23 cellular contexts compared by ENCODE assay signal in the genomic region with DNA sequence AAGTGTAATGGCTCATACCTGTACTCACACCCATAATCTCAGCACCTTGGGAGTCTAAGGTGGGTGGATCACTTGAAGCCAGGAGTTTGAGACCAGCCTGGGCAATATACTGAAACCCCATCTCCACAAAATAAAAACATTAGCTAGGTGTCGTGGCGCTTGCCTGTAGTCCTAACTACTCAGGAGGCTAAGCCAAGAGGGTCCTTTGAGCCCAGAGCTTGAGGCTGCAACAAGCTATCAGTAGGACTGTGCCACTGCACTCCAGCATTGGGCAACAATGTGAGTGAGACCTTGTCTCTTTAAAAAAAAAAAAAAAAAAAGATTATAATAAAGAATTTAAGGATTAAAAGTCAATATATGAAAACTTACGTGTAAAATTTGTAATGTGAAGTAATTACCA.
"Had no signal": no experiment of that assay in that cellular context is flagged by ENCODE, and none has a peak within 500 bp of the region (broad histone marks: within the 10 kb centered on the region; RNA-seq: fewer than 3 reads in every experiment).

No MANE protein-coding gene starts in this region.

- H3K27ac Mint-ChIP-seq: immature natural killer cell; memory B cell; natural killer cell; stimulated activated memory B cell treated with anti-CD40 and anti-IgM and Interleukin-4, amounts not matched to agents 10 μg/mL and 1 μg/mL and 100 μg/mL, for 72 hours had no signal

- FAIRE-seq: keratinocyte, urothelium cell line had no signal

- H3K4me3 Mint-ChIP-seq: immature natural killer cell; memory B cell; natural killer cell; stimulated activated memory B cell treated with anti-CD40 and anti-IgM and Interleukin-4, amounts not matched to agents 10 μg/mL and 1 μg/mL and 100 μg/mL, for 72 hours had no signal

- H3K36me3 ChIP-seq: ovary had no signal

- DNase-seq: dorsolateral prefrontal cortex; effector CD4-positive, alpha-beta T cell; hypothalamus; immature natural killer cell; natural killer cell; occipital lobe; ovary; posterior cingulate gyrus; psoas muscle; right cardiac atrium; spleen; stimulated activated CD4-positive, alpha-beta T cell treated with anti-CD3 and anti-CD28 coated beads, Interleukin-4, amount 100 ng/mL, for 4 hours; stimulated activated naive CD8-positive, alpha-beta T cell treated with anti-CD3 and anti-CD28 coated beads, Interleukin-15, Interleukin-2, amounts not matched to agents 100 U/mL and 50 U/mL, for 24 hours; substantia nigra; testis; tibial artery; upper lobe of left lung had no signal

- H3K4me3 ChIP-seq: dorsolateral prefrontal cortex, lung, ovary, psoas muscle, skin epidermis, spleen, testis, tibial artery, upper lobe of left lung had no signal

- H3K36me3 Mint-ChIP-seq: natural killer cell had no signal

- ATAC-seq: natural killer cell; psoas muscle; right cardiac atrium; stimulated activated memory B cell treated with anti-CD40 and anti-IgM and Interleukin-4, amounts not matched to agents 10 μg/mL and 1 μg/mL and 100 μg/mL, for 72 hours; stimulated activated naive CD8-positive, alpha-beta T cell treated with anti-CD3 and anti-CD28 coated beads, Interleukin-15, Interleukin-2, amounts not matched to agents 100 U/mL and 50 U/mL, for 24 hours had no signal

- H3K9me3 Mint-ChIP-seq: immature natural killer cell; memory B cell; natural killer cell; stimulated activated memory B cell treated with anti-CD40 and anti-IgM and Interleukin-4, amounts not matched to agents 10 μg/mL and 1 μg/mL and 100 μg/mL, for 72 hours had no signal

- H3K27ac ChIP-seq: dorsolateral prefrontal cortex, ovary, psoas muscle, skin epidermis, spleen, testis, tibial artery, upper lobe of left lung had no signal

- H3K27me3 ChIP-seq: dorsolateral prefrontal cortex, ovary, spleen, testis, tibial artery, upper lobe of left lung had no signal

- H3K4me1 ChIP-seq: psoas muscle, spleen, testis, tibial artery, upper lobe of left lung had no signal

- H3K27me3 Mint-ChIP-seq: memory B cell; stimulated activated memory B cell treated with anti-CD40 and anti-IgM and Interleukin-4, amounts not matched to agents 10 μg/mL and 1 μg/mL and 100 μg/mL, for 72 hours had no signal

- H3K9me3 ChIP-seq: ovary, psoas muscle, spleen, testis, tibial artery, upper lobe of left lung had no signal
